Comparison of ENCODE assay signal across 1 cellular context in genomic region chr10:70928140-70928539, GRCh38.
TF ChIP-seq lines count a peak whose summit lies in the region.

No MANE protein-coding gene starts in this region.

TF ChIP-seq in GM23338, 12 proteins besides CTCF, POLR2A, EP300 and RAD21 (continued from another document):
- TF ChIP-seq REST (IDR thresholded peaks at IDR 0.05; ENCODE audit: unreplicated experiment): no peak
- no peak for TF ChIP-seq ZNF114 (CRISPR knock-in tag; IDR thresholded peaks at IDR 0.05)
